In the genomic region with DNA sequence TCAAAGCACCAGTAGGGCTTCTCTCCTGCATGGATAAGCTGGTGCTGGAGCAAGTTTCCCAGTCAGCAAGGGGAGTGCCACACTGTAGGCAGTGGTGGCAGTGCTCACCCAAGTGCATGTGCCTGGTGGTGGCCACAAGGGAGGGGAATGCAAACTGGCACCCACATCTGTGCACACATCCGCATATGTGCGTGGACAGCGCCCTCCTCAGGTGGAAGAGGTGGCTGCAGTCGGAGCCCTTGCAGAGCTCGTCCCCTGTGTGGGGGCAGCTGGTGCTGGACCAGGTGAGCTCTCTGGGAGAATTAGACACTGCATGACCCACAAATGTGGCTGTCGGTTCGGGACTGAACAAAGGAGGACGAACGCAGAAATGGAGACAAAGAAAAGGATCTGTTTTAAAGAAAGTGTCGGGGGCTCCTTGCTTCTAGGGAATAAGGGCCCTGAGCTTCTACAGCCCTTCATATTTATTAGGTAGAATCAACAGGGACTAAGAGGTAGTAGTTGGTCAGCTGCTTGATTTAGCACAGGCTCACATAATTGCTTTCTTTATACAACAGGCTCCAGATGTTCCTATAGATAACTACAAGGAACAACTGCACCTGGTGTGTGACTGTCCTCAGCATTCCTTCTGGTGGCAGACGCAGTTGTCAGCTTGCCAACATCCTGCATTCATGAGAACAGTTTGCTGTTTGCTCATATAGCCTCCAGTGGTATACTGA, we compare ENCODE assay signal across 8 cellular contexts. TPM values are rescaled to one million over a fixed set of nuclear protein-coding genes. Genes with fewer than 3 reads are reported as not detected.
DNase-seq lines count a peak whose midpoint lies in the region; ATAC-seq, FAIRE-seq and TF ChIP-seq lines count a peak whose summit lies in the region.

No MANE protein-coding gene starts in this region.

- H3K56ac ChIP-seq in H1 (replicated peaks; ENCODE audit: insufficient read length, low read depth, low read length): no peak overlapping the region

- H3K4ac ChIP-seq in H1 (replicated peaks; ENCODE audit: insufficient read length, low read depth, low read length): no peak overlapping the region

- H2BK15ac ChIP-seq in H1 (ENCODE audit: low read length): peak overlapping the region; percentile 90

- TF ChIP-seq POLR2A in H1 (IDR thresholded peaks at IDR 0.05; ENCODE audit: control extremely low read depth in 1 of 2, low read depth in 2 of 2, low read length in 2 of 2) (no peak), gastroesophageal sphincter (IDR thresholded peaks at IDR 0.05) (no peak)

- FAIRE-seq in H1 (lab: Jason Lieb, UNC): no peak

- no peak overlapping the region for H3K27ac ChIP-seq in H1 (ENCODE audit: low read depth, low read length)
- no peak overlapping the region for H3K27ac ChIP-seq in parathyroid adenoma
- no peak overlapping the region for H3K27ac ChIP-seq in gastroesophageal sphincter

- POLR2A ChIA-PET in H1 (lab: Charles Lee; ENCODE audit: partially characterized antibody): interaction anchor here (0.7 to 1.2 kb wide), 13 partner anchors 10 to 519 kb away, joined by 3 to 4 read pairs (median 3); a partner anchor contains a TSS

- no peak overlapping the region for H3K9ac ChIP-seq in H1 (replicated peaks in 1 of 4; ENCODE audit: extremely low read depth in 1 of 4, low read depth in 3 of 4, low read length in 3 of 4)
- no peak overlapping the region for H3K9ac ChIP-seq in parathyroid adenoma

- H3K4me2 ChIP-seq in H1 (ENCODE audit: insufficient read depth in 1 of 2, low read depth in 2 of 2, low read length in 2 of 2) (no peak overlapping the region), parathyroid adenoma (ENCODE audit: low read length) (no peak overlapping the region)

- H4K8ac ChIP-seq in H1 (ENCODE audit: extremely low read depth, insufficient read depth, low read length): no peak overlapping the region

- H2AFZ ChIP-seq in H1 (ENCODE audit: low read length): no peak overlapping the region
- H2AFZ ChIP-seq in parathyroid adenoma: no peak overlapping the region

- WGBS in H1 (ENCODE audit: extremely low coverage in 1 of 2, insufficient coverage in 1 of 2, insufficient read length in 1 of 2, insufficient replicate concordance in 2 of 2, low coverage in 1 of 2, low lambda C conversion rate in 2 of 2, missing lambda C conversion rate in 1 of 2), 2 experiments: 24% methylated on average over 11 of the region's 11 CpGs; no CpG with 5 or more reads in 1 of the 2 experiments
- 32 to 52% methylated on average over 3 to 11 of the region's 11 CpGs for WGBS in gastroesophageal sphincter (ENCODE audit: low coverage in 1 of 2), 2 donors

- H2BK5ac ChIP-seq in H1 (ENCODE audit: low read depth, low read length): no peak overlapping the region

- H3K23me2 ChIP-seq in H1 (ENCODE audit: low read depth, low read length): no peaks in the 10 kb centered on the region

- peak; percentile 99 for TF ChIP-seq RAD21 in H1 (IDR thresholded peaks at IDR 0.05 in 1 of 2, conservative IDR thresholded peaks at IDR 0.05 in 1 of 2; ENCODE audit: low read depth in 2 of 2, low read length in 2 of 2)

- ATAC-seq in GM18517 (IDR thresholded peaks at IDR 0.05; ENCODE audit: unreplicated experiment) (no peak), HG02884 (IDR thresholded peaks at IDR 0.05; ENCODE audit: unreplicated experiment) (no peak), gastroesophageal sphincter (no peak)

- no peak overlapping the region for H2BK20ac ChIP-seq in H1 (ENCODE audit: low read length)

- H3K14ac ChIP-seq in H1 (ENCODE audit: insufficient read length): no peak overlapping the region

- H4K5ac ChIP-seq in H1 (ENCODE audit: insufficient read length, low read depth, low read length): no peak overlapping the region

- H3K79me2 ChIP-seq in H1 (ENCODE audit: control insufficient read depth in 1 of 2, insufficient read depth in 2 of 2, low read length in 2 of 2): no peaks in the 10 kb centered on the region
- H3K79me2 ChIP-seq in parathyroid adenoma: no peaks in the 10 kb centered on the region

- H4K20me1 ChIP-seq in H1 (replicated peaks in 1 of 2; ENCODE audit: control insufficient read depth in 1 of 2, insufficient read depth in 2 of 2, low read length in 2 of 2): no peaks in the 10 kb centered on the region

- H3K4me1 ChIP-seq in H1 (replicated peaks in 1 of 4; ENCODE audit: control insufficient read depth in 3 of 4, insufficient read depth in 4 of 4, low read length in 3 of 4) (peaks cover 0 to 3% (median under 1%) of the 10 kb centered on the region in 4 experiments; a peak in 1 of 7 replicates), parathyroid adenoma (no peaks in the 10 kb centered on the region), gastroesophageal sphincter (peaks cover 0 to 7% (median 0%) of the 10 kb centered on the region in 3 donors)

- no peak overlapping the region; the same call in 1 of the 2 replicates for H3K18ac ChIP-seq in H1 (ENCODE audit: extremely low read depth, low read length)

- H3K4me3 ChIP-seq in GM12864 (ENCODE audit: low read depth, low read length): no peak overlapping the region
- no peak overlapping the region for H3K4me3 ChIP-seq in H1 (ENCODE audit: extremely low read depth in 1 of 4, insufficient read depth in 2 of 4, low read depth in 3 of 4, low read length in 4 of 4)
- no peak overlapping the region for H3K4me3 ChIP-seq in parathyroid adenoma (ENCODE audit: low read depth, low read length)
- no peak overlapping the region for H3K4me3 ChIP-seq in gastroesophageal sphincter

- no peak overlapping the region for H3K23ac ChIP-seq in H1 (ENCODE audit: insufficient read length)

- TF ChIP-seq CTCF in GM12864 (IDR thresholded peaks at IDR 0.05; ENCODE audit: low read depth, low read length, missing control alignments) (peak; percentile 88), H1 (IDR thresholded peaks at IDR 0.05; ENCODE audit: control extremely low read depth in 1 of 3, insufficient read depth in 1 of 3, low read depth in 1 of 3, low read length in 3 of 3) (peak; percentile 99 to 100 (median 100)), parathyroid adenoma (IDR thresholded peaks at IDR 0.05) (peak; percentile 22), gastroesophageal sphincter (IDR thresholded peaks at IDR 0.05) (peak in 2 of 4 experiments; percentile 14 to 34)

- TF ChIP-seq EP300 in H1 (IDR thresholded peaks at IDR 0.05; ENCODE audit: borderline replicate concordance in 1 of 2, low read depth in 2 of 2, low read length in 2 of 2) (no peak), gastroesophageal sphincter (IDR thresholded peaks at IDR 0.05) (no peak)

- no peaks in the 10 kb centered on the region for H3K79me1 ChIP-seq in H1 (ENCODE audit: low read depth, low read length)

- no peaks in the 10 kb centered on the region for H3K9me3 ChIP-seq in H1 (ENCODE audit: insufficient read depth in 2 of 2, low read depth in 1 of 2, low read length in 1 of 2)
- no peaks in the 10 kb centered on the region for H3K9me3 ChIP-seq in parathyroid adenoma (ENCODE audit: control insufficient read depth, low read length)
- H3K9me3 ChIP-seq in gastroesophageal sphincter: no peaks in the 10 kb centered on the region

- no peak overlapping the region for H2AK5ac ChIP-seq in H1 (ENCODE audit: low read depth, low read length)

- H3K27me3 ChIP-seq in H1 (replicated peaks in 1 of 4; ENCODE audit: control insufficient read depth in 3 of 4, extremely low read depth in 1 of 4, insufficient read depth in 3 of 4, low read length in 3 of 4): no peaks in the 10 kb centered on the region; a peak in 2 of 7 replicates
- H3K27me3 ChIP-seq in parathyroid adenoma (ENCODE audit: control insufficient read depth, insufficient read depth, low read length): no peaks in the 10 kb centered on the region
- H3K27me3 ChIP-seq in gastroesophageal sphincter: peaks cover 22% of the 10 kb centered on the region

- CTCF ChIA-PET in H1 (lab: Charles Lee; ENCODE audit: partially characterized antibody): interaction anchor here (0.6 to 4.6 kb wide), 75 partner anchors 8 to 292 kb away, joined by 3 to 74 read pairs (median 4); a partner anchor contains a TSS

- DNase-seq in GM12864 (ENCODE audit: low read depth): peak; percentile 38
- DNase-seq in NCI-H1694 treated with DMSO at 0.1 percent for 48 hours (lab: John Stamatoyannopoulos, UW): peak; percentile 29
- peak; percentile 71 for DNase-seq in activated CD4-positive, alpha-beta T cell treated with anti-CD3 and anti-CD28 coated beads, Interleukin-2, amount 50 U/mL, for 1 hour
- DNase-seq in H1 (ENCODE audit: low read depth in 1 of 2, low spot score in 2 of 2): peak; percentile 82 to 100

- H2BK120ac ChIP-seq in H1 (replicated peaks; ENCODE audit: low read depth, low read length): no peak overlapping the region

- no peak overlapping the region for H4K91ac ChIP-seq in H1 (replicated peaks; ENCODE audit: insufficient read length, low read length)

- H3K36me3 ChIP-seq in H1 (ENCODE audit: control insufficient read depth in 2 of 4, insufficient read depth in 4 of 4, low read length in 3 of 4) (no peaks in the 10 kb centered on the region), parathyroid adenoma (ENCODE audit: control insufficient read depth, insufficient read depth, low read length) (no peaks in the 10 kb centered on the region), gastroesophageal sphincter (no peaks in the 10 kb centered on the region)

- H2BK12ac ChIP-seq in H1 (ENCODE audit: low read depth, low read length): peak overlapping the region; percentile 85; the same call in 1 of the 2 replicates

RNA-seq across cellular contexts. Expression of a gene that starts 5.3 kb away (rescaled TPM):
- 14.2 and 14.3 TPM in 2 replicates for total RNA-seq in H1 (2021; fragmentation: NEBNext Ultra II Directional; extraction: Animal tissue kit (Norgen Biotek cat#: 25700))
- 15.3 and 19.0 TPM in 2 replicates for polyA plus RNA-seq in H1 (2011; rRNA removed)
- polyA plus RNA-seq in H1 (2011; cell fraction: cytosol; rRNA removed): 12.5 TPM
- polyA plus RNA-seq in H1 (2011; cell fraction: nucleus; rRNA removed): 10.7 TPM
- 9.2 to 11.6 TPM (median 11.0 TPM) in 4 replicates for polyA plus RNA-seq in H1 (2012, experiment 1 of 2)
- polyA plus RNA-seq in H1 (2012, experiment 2 of 2): 15.1 TPM
- polyA plus RNA-seq in H1 (2013, experiment 1 of 2): 9.9 TPM
- polyA plus RNA-seq in H1 (2013, experiment 2 of 2): 9.7 TPM
- 14.8 and 15.0 TPM in 2 replicates for polyA minus RNA-seq in H1 (2011; rRNA and poly(A)+ RNA removed)
- polyA minus RNA-seq in H1 (2011; cell fraction: cytosol; rRNA and poly(A)+ RNA removed): 24.1 TPM
- polyA minus RNA-seq in H1 (2011; cell fraction: nucleus; rRNA and poly(A)+ RNA removed): 9.4 TPM
- total RNA-seq in gastroesophageal sphincter: 10 to 100 TPM in 2 of 4 donors, 1 to 10 TPM in 2; 9.7 to 13.1 (median 11.4) TPM

RNA-seq across cellular contexts. Expression of a gene that starts 30.0 kb away (rescaled TPM):
- total RNA-seq in H1 (2021; fragmentation: NEBNext Ultra II Directional; extraction: Animal tissue kit (Norgen Biotek cat#: 25700)): 12.9 and 14.8 TPM in 2 replicates
- polyA plus RNA-seq in H1 (2011; rRNA removed): 8.6 and 11.7 TPM in 2 replicates
- polyA plus RNA-seq in H1 (2011; cell fraction: cytosol; rRNA removed): 13.3 TPM
- 14.2 TPM for polyA plus RNA-seq in H1 (2011; cell fraction: nucleus; rRNA removed)
- polyA plus RNA-seq in H1 (2012, experiment 1 of 2): 7.3 to 12.2 TPM (median 10.2 TPM) in 4 replicates
- polyA plus RNA-seq in H1 (2012, experiment 2 of 2): 5.7 TPM
- polyA plus RNA-seq in H1 (2013, experiment 1 of 2): 8.0 TPM
- polyA plus RNA-seq in H1 (2013, experiment 2 of 2): 7.3 TPM
- polyA minus RNA-seq in H1 (2011; rRNA and poly(A)+ RNA removed): 6.1 and 6.8 TPM in 2 replicates
- 6.2 TPM for polyA minus RNA-seq in H1 (2011; cell fraction: cytosol; rRNA and poly(A)+ RNA removed)
- 14.3 TPM for polyA minus RNA-seq in H1 (2011; cell fraction: nucleus; rRNA and poly(A)+ RNA removed)
- 10 to 100 TPM in 3 of 4 donors, 1 to 10 TPM in 1; 6.9 to 17.0 (median 12.2) TPM for total RNA-seq in gastroesophageal sphincter

RNA-seq across cellular contexts. Expression of a gene that starts 35.2 kb away (rescaled TPM):
- 16.1 and 18.9 TPM in 2 replicates for total RNA-seq in H1 (2021; fragmentation: NEBNext Ultra II Directional; extraction: Animal tissue kit (Norgen Biotek cat#: 25700))
- 3.6 and 8.7 TPM in 2 replicates for polyA plus RNA-seq in H1 (2011; rRNA removed)
- 2.8 TPM for polyA plus RNA-seq in H1 (2011; cell fraction: cytosol; rRNA removed)
- 13.6 TPM for polyA plus RNA-seq in H1 (2011; cell fraction: nucleus; rRNA removed)
- 10.6 to 13.7 TPM (median 12.0 TPM) in 4 replicates for polyA plus RNA-seq in H1 (2012, experiment 1 of 2)
- 11.9 TPM for polyA plus RNA-seq in H1 (2012, experiment 2 of 2)
- polyA plus RNA-seq in H1 (2013, experiment 1 of 2): 17.6 TPM
- 17.2 TPM for polyA plus RNA-seq in H1 (2013, experiment 2 of 2)
- polyA minus RNA-seq in H1 (2011; rRNA and poly(A)+ RNA removed): 1.1 and 2.8 TPM in 2 replicates
- polyA minus RNA-seq in H1 (2011; cell fraction: cytosol; rRNA and poly(A)+ RNA removed): 5.3 TPM
- polyA minus RNA-seq in H1 (2011; cell fraction: nucleus; rRNA and poly(A)+ RNA removed): 10.0 TPM
- total RNA-seq in gastroesophageal sphincter: 10 to 100 TPM; 21.7 to 49.2 (median 41.8) TPM

RNA-seq across cellular contexts. Expression of a gene that starts 42.7 kb away (rescaled TPM):
- 12.9 and 13.9 TPM in 2 replicates for total RNA-seq in H1 (2021; fragmentation: NEBNext Ultra II Directional; extraction: Animal tissue kit (Norgen Biotek cat#: 25700))
- polyA plus RNA-seq in H1 (2011; rRNA removed): 2.4 and 3.8 TPM in 2 replicates
- 2.2 TPM for polyA plus RNA-seq in H1 (2011; cell fraction: cytosol; rRNA removed)
- polyA plus RNA-seq in H1 (2011; cell fraction: nucleus; rRNA removed): 20.7 TPM
- polyA plus RNA-seq in H1 (2012, experiment 1 of 2): 7.4 to 11.7 TPM (median 9.5 TPM) in 4 replicates
- 6.9 TPM for polyA plus RNA-seq in H1 (2012, experiment 2 of 2)
- 9.1 TPM for polyA plus RNA-seq in H1 (2013, experiment 1 of 2)
- polyA plus RNA-seq in H1 (2013, experiment 2 of 2): 8.2 TPM
- polyA minus RNA-seq in H1 (2011; rRNA and poly(A)+ RNA removed): 2.0 and 3.6 TPM in 2 replicates
- 4.8 TPM for polyA minus RNA-seq in H1 (2011; cell fraction: cytosol; rRNA and poly(A)+ RNA removed)
- 11.5 TPM for polyA minus RNA-seq in H1 (2011; cell fraction: nucleus; rRNA and poly(A)+ RNA removed)
- total RNA-seq in gastroesophageal sphincter: 10 to 100 TPM; 19.9 to 52.1 (median 32.8) TPM

RNA-seq across cellular contexts. Expression of a gene that starts 44.0 kb away (rescaled TPM):
- total RNA-seq in H1 (2021; fragmentation: NEBNext Ultra II Directional; extraction: Animal tissue kit (Norgen Biotek cat#: 25700)): 3.5 and 3.7 TPM in 2 replicates
- polyA plus RNA-seq in H1 (2011; rRNA removed): 2.7 and 6.3 TPM in 2 replicates
- polyA plus RNA-seq in H1 (2011; cell fraction: cytosol; rRNA removed): 3.3 TPM
- polyA plus RNA-seq in H1 (2011; cell fraction: nucleus; rRNA removed): 5.4 TPM
- 3.0 to 4.6 TPM (median 3.6 TPM) in 4 replicates for polyA plus RNA-seq in H1 (2012, experiment 1 of 2)
- polyA plus RNA-seq in H1 (2012, experiment 2 of 2): 1.7 TPM
- 3.8 TPM for polyA plus RNA-seq in H1 (2013, experiment 1 of 2)
- 2.6 TPM for polyA plus RNA-seq in H1 (2013, experiment 2 of 2)
- 0.63 TPM in 2 replicates for polyA minus RNA-seq in H1 (2011; rRNA and poly(A)+ RNA removed)
- polyA minus RNA-seq in H1 (2011; cell fraction: cytosol; rRNA and poly(A)+ RNA removed): 3.4 TPM
- 3.1 TPM for polyA minus RNA-seq in H1 (2011; cell fraction: nucleus; rRNA and poly(A)+ RNA removed)
- total RNA-seq in gastroesophageal sphincter: 10 to 100 TPM; 15.9 to 22.1 (median 20.8) TPM

Comparison
In these comparisons a context has a peak if more than half of its experiments do, and no peak if none do; other contexts are left out.
1. DNase-seq: peak in every context shown above with its lines; median percentile 91 in H1; 71 in activated CD4-positive, alpha-beta T cell treated with anti-CD3 and anti-CD28 coated beads, Interleukin-2, amount 50 U/mL, for 1 hour; 38 in GM12864; 29 in NCI-H1694 treated with DMSO at 0.1 percent for 48 hours.